ENCODE assay signal across 28 cellular contexts in genomic region chr4:37473807-37474206, GRCh38.
"Had no signal": no experiment of that assay in that cellular context is flagged by ENCODE, and none has a peak within 500 bp of the region (broad histone marks: within the 10 kb centered on the region; RNA-seq: fewer than 3 reads in every experiment).

No MANE protein-coding gene starts in this region.

- DNase-seq: hippocampal formation; kidney glomerular epithelial cell; left cardiac atrium; left ventricle myocardium superior; lower lobe of right lung; mammary epithelial cell; mesenchymal stem cell; naive thymus-derived CD8-positive, alpha-beta T cell; occipital lobe; ovary; stimulated activated CD4-positive, alpha-beta T cell treated with anti-CD3 and anti-CD28 coated beads, Interleukin-12 subunit alpha, Interleukin-12 subunit beta, amount 100 ng/mL, for 4 hours; stimulated activated CD4-positive, alpha-beta T cell treated with anti-CD3 and anti-CD28 coated beads, Interleukin-15, amount 100 ng/mL, for 24 hours; stimulated activated CD4-positive, alpha-beta T cell treated with anti-CD3 and anti-CD28 coated beads, Interleukin-2, amount 100 ng/mL, for 24 hours; stimulated activated CD4-positive, alpha-beta T cell treated with anti-CD3 and anti-CD28 coated beads, Interleukin-4, amount 100 ng/mL, for 1 hour; stimulated activated naive B cell treated with anti-CD40 and anti-IgM and Interleukin-4, amounts not matched to agents 10 μg/mL and 1 μg/mL and 100 μg/mL, for 72 hours; stimulated activated naive CD8-positive, alpha-beta T cell treated with anti-CD3 and anti-CD28 coated beads, Interleukin-15, Interleukin-2, amounts not matched to agents 100 U/mL and 50 U/mL, for 24 hours; stomach; testis; thyroid gland; transverse colon had no signal

- H3K27me3 Mint-ChIP-seq: progenitor cell of endocrine pancreas had no signal

- H3K36me3 ChIP-seq: lower lobe of right lung, neutrophil, ovary, right atrium auricular region, stomach, thyroid gland, transverse colon, vagina had no signal

- H3K4me1 ChIP-seq: lower lobe of right lung, right atrium auricular region, testis, thyroid gland, vagina had no signal

- H3K36me3 Mint-ChIP-seq: naive thymus-derived CD8-positive, alpha-beta T cell; stimulated activated naive B cell treated with anti-CD40 and anti-IgM and Interleukin-4, amounts not matched to agents 10 μg/mL and 1 μg/mL and 100 μg/mL, for 72 hours had no signal

- H3K27me3 ChIP-seq: ovary, right atrium auricular region, stomach, testis, thyroid gland, transverse colon, vagina had no signal

- FAIRE-seq: keratinocyte had no signal

- H3K4me3 Mint-ChIP-seq: naive thymus-derived CD8-positive, alpha-beta T cell; nephron; neural crest cell; stimulated activated naive B cell treated with anti-CD40 and anti-IgM and Interleukin-4, amounts not matched to agents 10 μg/mL and 1 μg/mL and 100 μg/mL, for 72 hours had no signal

- H3K27ac ChIP-seq: lower lobe of right lung, neutrophil, ovary, right atrium auricular region, skin epidermis, testis, thyroid gland, transverse colon, vagina had no signal

- H3K9me3 Mint-ChIP-seq: naive thymus-derived CD8-positive, alpha-beta T cell; stimulated activated naive B cell treated with anti-CD40 and anti-IgM and Interleukin-4, amounts not matched to agents 10 μg/mL and 1 μg/mL and 100 μg/mL, for 72 hours had no signal

- H3K27ac Mint-ChIP-seq: naive thymus-derived CD8-positive, alpha-beta T cell; nephron; progenitor cell of endocrine pancreas; stimulated activated naive B cell treated with anti-CD40 and anti-IgM and Interleukin-4, amounts not matched to agents 10 μg/mL and 1 μg/mL and 100 μg/mL, for 72 hours had no signal

- H3K4me3 ChIP-seq: lower lobe of right lung, ovary, right atrium auricular region, skin epidermis, stomach, testis, thyroid gland, transverse colon, vagina had no signal

- H3K9me3 ChIP-seq: lower lobe of right lung, neutrophil, ovary, right atrium auricular region, stomach, testis, thyroid gland, transverse colon, vagina had no signal

- H3K4me1 Mint-ChIP-seq: naive thymus-derived CD8-positive, alpha-beta T cell; nephron; stimulated activated naive B cell treated with anti-CD40 and anti-IgM and Interleukin-4, amounts not matched to agents 10 μg/mL and 1 μg/mL and 100 μg/mL, for 72 hours had no signal
